7 cellular contexts compared by ENCODE assay signal in the genomic region with DNA sequence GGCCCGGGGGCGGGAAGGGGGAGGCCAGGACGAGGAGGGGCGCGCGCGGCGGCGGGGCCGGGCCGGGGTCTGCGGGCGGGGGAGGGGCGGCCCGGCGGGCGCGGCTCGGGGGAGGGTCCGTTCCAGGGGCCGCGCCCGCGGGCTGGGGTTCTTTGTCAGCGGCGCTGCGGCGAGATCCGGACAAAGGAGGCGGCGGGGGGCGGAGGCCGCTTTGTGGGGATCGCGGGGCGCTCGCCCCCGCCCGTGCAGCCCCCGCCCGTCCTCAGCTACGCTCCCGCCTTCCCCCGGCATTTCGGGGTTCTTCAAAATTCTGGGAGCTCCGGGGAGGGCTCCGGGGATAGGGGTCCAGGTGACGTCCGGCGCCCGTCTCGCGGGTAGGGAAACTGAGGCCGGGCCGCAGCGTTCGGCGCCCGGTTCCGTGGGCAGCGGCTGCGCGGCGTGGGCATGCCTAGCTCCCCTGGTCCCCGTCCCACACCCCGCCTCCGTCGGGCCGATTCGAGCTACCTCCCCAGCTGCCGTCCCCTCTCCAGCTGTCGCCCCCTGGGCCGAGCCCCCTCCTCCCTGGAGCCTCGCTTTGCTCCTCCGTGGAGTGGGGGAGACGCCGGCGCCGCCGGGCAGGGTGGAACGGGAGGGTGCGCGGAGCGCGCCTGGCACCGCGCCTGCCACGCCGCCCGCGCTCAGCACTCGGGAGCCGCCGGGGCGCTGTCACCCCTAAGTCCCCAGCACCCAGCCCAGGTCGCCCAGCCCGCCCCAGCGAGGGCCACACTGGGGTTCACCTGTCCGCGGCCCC. TPM values are rescaled to one million over a fixed set of nuclear protein-coding genes. Genes with fewer than 3 reads are reported as not detected.
DNase-seq lines count a peak whose midpoint lies in the region; ATAC-seq and TF ChIP-seq lines count a peak whose summit lies in the region.

No MANE protein-coding gene starts in this region.

- ATAC-seq in HG02759 (IDR thresholded peaks at IDR 0.05; ENCODE audit: unreplicated experiment): peak; percentile 2
- ATAC-seq in GM21717 (IDR thresholded peaks at IDR 0.05; ENCODE audit: unreplicated experiment): no peak

- H3K9me3 Mint-ChIP-seq in activated CD4-positive, alpha-beta memory T cell treated with anti-CD3 and anti-CD28 coated beads for 36 hours: no peaks in the 10 kb centered on the region

- peak overlapping the region; percentile 85 for H3K18ac ChIP-seq in trophoblast cell (ENCODE audit: low read length)

- intact Hi-C loops in activated CD4-positive, alpha-beta memory T cell treated with anti-CD3 and anti-CD28 coated beads for 36 hours (cut with micrococcal nuclease): loop anchor here (10.0 kb wide), 1 partner anchor 704 kb away; no protein-coding TSS in a partner anchor

- CTCF ChIA-PET in activated CD4-positive, alpha-beta memory T cell treated with anti-CD3 and anti-CD28 coated beads for 36 hours (lab: Charles Lee): interaction anchor here (0.8 to 1.5 kb wide), 6 partner anchors 45 to 705 kb away, joined by 3 to 6 read pairs (median 4); a partner anchor contains a TSS

- H4K91ac ChIP-seq in trophoblast cell (ENCODE audit: low read depth, low read length): peak overlapping the region; percentile 84

- peak overlapping the region; percentile 13 for H4K12ac ChIP-seq in trophoblast cell (ENCODE audit: low read depth, low read length)

- peak overlapping the region; percentile 93 for H3K9ac ChIP-seq in trophoblast cell (ENCODE audit: low read length)

- no peak overlapping the region for H3K27ac ChIP-seq in trophoblast cell (ENCODE audit: low read depth, low read length)

- TF ChIP-seq CTCF in fibroblast of the aortic adventitia (IDR thresholded peaks at IDR 0.05; ENCODE audit: insufficient read depth, low read length): no peak

- POLR2A ChIA-PET in activated CD4-positive, alpha-beta memory T cell treated with anti-CD3 and anti-CD28 coated beads for 36 hours (lab: Charles Lee): interaction anchor here (1.5 kb wide), 1 partner anchor 9 kb away, joined by 3 read pairs; no protein-coding TSS in a partner anchor

- H3K79me1 ChIP-seq in trophoblast cell (ENCODE audit: low read length): peaks cover 8% of the 10 kb centered on the region

- peaks cover 71% of the 10 kb centered on the region for H3K4me1 Mint-ChIP-seq in activated CD4-positive, alpha-beta memory T cell treated with anti-CD3 and anti-CD28 coated beads for 36 hours (ENCODE audit: low read depth)

- peaks cover 13% of the 10 kb centered on the region for H3K79me2 ChIP-seq in trophoblast cell (ENCODE audit: control insufficient read depth, insufficient read depth, low read length, poor library complexity)

- peaks cover 2 to 6% of the 10 kb centered on the region in 2 experiments for H3K36me3 ChIP-seq in trophoblast cell (ENCODE audit: control insufficient read depth in 1 of 2, insufficient read depth in 2 of 2, low read length in 2 of 2)

- H2BK5ac ChIP-seq in trophoblast cell (ENCODE audit: low read depth, low read length, poor library complexity): peak overlapping the region; percentile 5

- H3K9me3 ChIP-seq in trophoblast cell (ENCODE audit: insufficient read depth, low read depth, low read length): peaks cover 4% of the 10 kb centered on the region

- H2BK12ac ChIP-seq in trophoblast cell (ENCODE audit: low read length): peak overlapping the region; percentile 8

- peak overlapping the region; percentile 40 for H2AK5ac ChIP-seq in trophoblast cell (ENCODE audit: low read length)

- no peak overlapping the region for H3K27ac Mint-ChIP-seq in activated CD4-positive, alpha-beta memory T cell treated with anti-CD3 and anti-CD28 coated beads for 36 hours

- H3K27me3 Mint-ChIP-seq in activated CD4-positive, alpha-beta memory T cell treated with anti-CD3 and anti-CD28 coated beads for 36 hours: no peaks in the 10 kb centered on the region

- H3K4me3 ChIP-seq in fibroblast of the aortic adventitia (ENCODE audit: low read depth, low read length) (peak overlapping the region; percentile 82), trophoblast cell (ENCODE audit: low read depth, low read length) (peak overlapping the region; percentile 90)

- no peaks in the 10 kb centered on the region for H3K27me3 ChIP-seq in trophoblast cell (ENCODE audit: insufficient read depth, low read length)

- peak overlapping the region; percentile 83 for H3K14ac ChIP-seq in trophoblast cell (ENCODE audit: low read length)

- H4K8ac ChIP-seq in trophoblast cell (ENCODE audit: low read depth, low read length): peak overlapping the region; percentile 66

- peak overlapping the region; percentile 72 for H3K4me3 Mint-ChIP-seq in activated CD4-positive, alpha-beta memory T cell treated with anti-CD3 and anti-CD28 coated beads for 36 hours

- peak; percentile 26 for DNase-seq in activated CD4-positive, alpha-beta memory T cell treated with anti-CD3 and anti-CD28 coated beads for 36 hours
- no peak for DNase-seq in fibroblast of the aortic adventitia (ENCODE audit: low read depth)
- no peak for DNase-seq in trophoblast cell
- no peak for DNase-seq in NOMO-1 (lab: John Stamatoyannopoulos, UW; ENCODE audit: unreplicated experiment in 2 of 2)
- no peak for DNase-seq in NCI-H510A treated with DMSO at 0.1 percent for 48 hours (lab: John Stamatoyannopoulos, UW)

- peaks cover 19 to 28% of the 10 kb centered on the region in 2 experiments for H3K4me1 ChIP-seq in trophoblast cell (ENCODE audit: control insufficient read depth in 1 of 2, insufficient read depth in 2 of 2, low read length in 2 of 2)

- H3K23ac ChIP-seq in trophoblast cell (ENCODE audit: low read length): no peak overlapping the region

- no peaks in the 10 kb centered on the region for H3K36me3 Mint-ChIP-seq in activated CD4-positive, alpha-beta memory T cell treated with anti-CD3 and anti-CD28 coated beads for 36 hours

- H2AFZ ChIP-seq in trophoblast cell (ENCODE audit: insufficient read depth, low read length, poor library complexity): peak overlapping the region; percentile 38

- no CpG with 5 or more reads among the region's 100 CpGs for WGBS in trophoblast cell (ENCODE audit: extremely low coverage, insufficient coverage, insufficient read length)

- peak overlapping the region; percentile 91 for H3K4me2 ChIP-seq in trophoblast cell (ENCODE audit: low read length)

- peak overlapping the region; percentile 87 for H3K4ac ChIP-seq in trophoblast cell (ENCODE audit: low read depth, low read length)

- peak overlapping the region; percentile 68 for H2BK120ac ChIP-seq in trophoblast cell (ENCODE audit: insufficient read depth, low read length, poor library complexity)

RNA-seq across cellular contexts. Expression of a gene that starts 0.5 kb away (rescaled TPM):
- total RNA-seq in activated CD4-positive, alpha-beta memory T cell treated with anti-CD3 and anti-CD28 coated beads for 36 hours: 1 to 10 TPM; 9.1 TPM
- total RNA-seq in fibroblast of the aortic adventitia (ENCODE audit: low replicate concordance): 9.2 and 10.1 TPM in 2 replicates
- 29.9 and 30.4 TPM in 2 replicates for polyA plus RNA-seq in trophoblast cell (2013)
